ENCODE assay signal across 16 cellular contexts in the genomic region with DNA sequence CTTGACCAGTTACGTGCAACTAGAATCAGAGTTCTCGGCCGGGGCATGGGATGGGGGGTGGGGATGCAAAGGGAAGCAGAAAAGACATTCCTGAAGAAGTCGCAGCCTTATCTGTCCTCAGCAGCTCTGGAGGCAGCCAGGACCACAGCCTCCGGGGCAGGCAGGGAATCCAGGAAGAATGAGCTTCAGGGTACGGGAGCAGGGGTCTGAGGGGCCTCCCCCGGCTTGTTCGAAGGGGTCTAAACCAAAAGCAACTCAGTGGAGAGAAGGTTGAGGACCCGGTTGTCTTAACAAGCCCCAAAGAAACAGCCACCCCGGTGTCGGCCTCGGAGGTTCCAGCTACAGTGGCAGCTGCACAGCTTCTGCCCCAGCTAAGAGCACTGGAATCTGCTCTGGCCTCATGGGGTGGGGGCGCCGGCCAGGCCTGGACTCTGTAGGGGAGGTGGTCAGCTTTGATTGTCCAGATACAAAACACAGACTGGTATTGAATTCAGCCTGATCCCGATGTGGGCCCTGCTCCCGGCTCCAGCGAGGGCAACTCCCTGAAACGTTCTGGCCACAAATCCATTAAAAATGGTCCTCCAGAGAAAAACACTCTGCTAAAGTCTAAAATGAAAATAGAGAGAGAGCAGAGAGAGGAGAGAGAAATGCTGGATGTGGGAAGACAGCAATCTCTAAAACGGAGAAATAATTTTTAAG. TPM values are rescaled to one million over a fixed set of nuclear protein-coding genes. Genes with fewer than 3 reads are reported as not detected.
DNase-seq lines count a peak whose midpoint lies in the region; ATAC-seq and TF ChIP-seq lines count a peak whose summit lies in the region.
"Had no signal": no experiment of that assay in that cellular context is flagged by ENCODE, and none has a peak within 500 bp of the region (broad histone marks: within the 10 kb centered on the region; RNA-seq: fewer than 3 reads in every experiment).

No MANE protein-coding gene starts in this region.

- no peaks in the 10 kb centered on the region for H3K9me3 ChIP-seq in gastrocnemius medialis

- DNase-seq in H7 (peak; percentile 69), astrocyte of the cerebellum (ENCODE audit: low read depth) (no peak), left colon (peak; percentile 9 to 23), gastrocnemius medialis (no peak), DMS53 (lab: John Stamatoyannopoulos, UW) (no peak), HuH-7 (ENCODE audit: low spot score) (no peak)
- no peak for DNase-seq in activated T-cell treated with anti-CD3 and anti-CD28 coated beads, Interleukin-2, amount 50 U/mL, for 72 hours
- DNase-seq: activated CD4-positive, alpha-beta T cell treated with anti-CD3 and anti-CD28 coated beads, Interleukin-2, amount 50 U/mL, for 48 hours; activated gamma-delta T cell treated with Interleukin-2 at 50 U/mL for 16 hours; NCI-H2107; PC-3; stimulated activated CD4-positive, alpha-beta T cell treated with anti-CD3 and anti-CD28 coated beads, Interleukin-2, amount 100 ng/mL, for 48 hours; T-helper 2 cell had no signal

- H3K36me3 ChIP-seq in H7 (replicated peaks; ENCODE audit: control insufficient read depth, insufficient read depth, low read length) (no peaks in the 10 kb centered on the region), gastrocnemius medialis (no peaks in the 10 kb centered on the region)

- H3K27ac ChIP-seq in gastrocnemius medialis = peak overlapping the region; percentile 51 to 78 (median 64)

- peaks cover 0 to 12% of the 10 kb centered on the region in 2 donors for H3K4me1 ChIP-seq in gastrocnemius medialis

- in situ Hi-C loops in astrocyte of the cerebellum (cut with HindIII; ENCODE audit: low sequenced_read_pairs) (no loop called here), gastrocnemius medialis (cut with MboI; ENCODE audit: low sequenced_read_pairs in 4 of 4) (no loop called here)

- H3K27me3 Mint-ChIP-seq in activated T-cell treated with anti-CD3 and anti-CD28 coated beads, Interleukin-2, amount 50 U/mL, for 72 hours (ENCODE audit: low read depth) = peaks cover 9% of the 10 kb centered on the region

- no peak overlapping the region for H3K27ac Mint-ChIP-seq in activated T-cell treated with anti-CD3 and anti-CD28 coated beads, Interleukin-2, amount 50 U/mL, for 72 hours
- H3K27ac Mint-ChIP-seq: stimulated activated memory B cell treated with anti-CD40 and anti-IgM and Interleukin-4, amounts not matched to agents 10 μg/mL and 1 μg/mL and 100 μg/mL, for 72 hours had no signal

- no peak for ATAC-seq in left colon
- no peak for ATAC-seq in gastrocnemius medialis
- no peak for ATAC-seq in activated T-cell treated with anti-CD3 and anti-CD28 coated beads, Interleukin-2, amount 50 U/mL, for 72 hours (replicated peaks in 1 of 2)
- no peak for ATAC-seq in GM19467 (IDR thresholded peaks at IDR 0.05; ENCODE audit: unreplicated experiment)
- ATAC-seq: PC-3; stimulated activated memory B cell treated with anti-CD40 and anti-IgM and Interleukin-4, amounts not matched to agents 10 μg/mL and 1 μg/mL and 100 μg/mL, for 72 hours had no signal

- H3K4me3 Mint-ChIP-seq in activated T-cell treated with anti-CD3 and anti-CD28 coated beads, Interleukin-2, amount 50 U/mL, for 72 hours = no peak overlapping the region
- H3K4me3 Mint-ChIP-seq: stimulated activated memory B cell treated with anti-CD40 and anti-IgM and Interleukin-4, amounts not matched to agents 10 μg/mL and 1 μg/mL and 100 μg/mL, for 72 hours had no signal

- intact Hi-C loops in left colon (cut with DNase I, micrococcal nuclease) (no loop called here), gastrocnemius medialis (cut with DNase I; ENCODE audit: low total_unique reads) (no loop called here)

- H3K27me3 ChIP-seq in H7 (ENCODE audit: control insufficient read depth, insufficient read depth, low read length) (peaks cover 100% of the 10 kb centered on the region), gastrocnemius medialis (peaks cover 27 to 38% (median 34%) of the 10 kb centered on the region in 3 donors)

- no peak overlapping the region for H3K4me3 ChIP-seq in H7 (ENCODE audit: insufficient read depth, low read depth, low read length)
- H3K4me3 ChIP-seq in astrocyte of the cerebellum (ENCODE audit: low read depth, low read length) = peak overlapping the region; percentile 82
- H3K4me3 ChIP-seq in gastrocnemius medialis = peak overlapping the region in 3 of 4 donors; percentile 7 to 35 (median 26)

- TF ChIP-seq CTCF in astrocyte of the cerebellum (IDR thresholded peaks at IDR 0.05; ENCODE audit: low read depth, low read length, missing control alignments) (no peak), gastrocnemius medialis (IDR thresholded peaks at IDR 0.05 in 4 of 5, conservative IDR thresholded peaks at IDR 0.05 in 1 of 5) (no peak)

- H3K36me3 Mint-ChIP-seq in activated T-cell treated with anti-CD3 and anti-CD28 coated beads, Interleukin-2, amount 50 U/mL, for 72 hours (ENCODE audit: insufficient read depth in 2 of 2) = no peaks in the 10 kb centered on the region
- H3K36me3 Mint-ChIP-seq: stimulated activated memory B cell treated with anti-CD40 and anti-IgM and Interleukin-4, amounts not matched to agents 10 μg/mL and 1 μg/mL and 100 μg/mL, for 72 hours had no signal

- peaks cover 4% of the 10 kb centered on the region for H3K4me1 Mint-ChIP-seq in activated T-cell treated with anti-CD3 and anti-CD28 coated beads, Interleukin-2, amount 50 U/mL, for 72 hours (ENCODE audit: low read depth)
- H3K4me1 Mint-ChIP-seq: stimulated activated memory B cell treated with anti-CD40 and anti-IgM and Interleukin-4, amounts not matched to agents 10 μg/mL and 1 μg/mL and 100 μg/mL, for 72 hours had no signal

- TF ChIP-seq POLR2A in gastrocnemius medialis (IDR thresholded peaks at IDR 0.05) = no peak

- H3K9me3 Mint-ChIP-seq in activated T-cell treated with anti-CD3 and anti-CD28 coated beads, Interleukin-2, amount 50 U/mL, for 72 hours = no peaks in the 10 kb centered on the region
- H3K9me3 Mint-ChIP-seq: stimulated activated memory B cell treated with anti-CD40 and anti-IgM and Interleukin-4, amounts not matched to agents 10 μg/mL and 1 μg/mL and 100 μg/mL, for 72 hours had no signal

RNA-seq across cellular contexts. Expression of gene HOXB4, which starts 7.7 kb away (rescaled TPM):
- total RNA-seq in H7 (2014; rRNA removed; shearing (Covaris generic)) = 0.03 TPM in 1 of 2 replicates, not detected in the other
- total RNA-seq in left colon (1 to 10 TPM; 3.0 to 3.9 TPM), gastrocnemius medialis (1 to 10 TPM in 1 of 4 donors, under 1 TPM in 3; 0.18 to 1.8 (median 0.51) TPM)
- 1 to 10 TPM; 1.9 to 3.3 TPM for total RNA-seq in activated T-cell treated with anti-CD3 and anti-CD28 coated beads, Interleukin-2, amount 50 U/mL, for 72 hours
- total RNA-seq: chondrocyte had no signal

RNA-seq across cellular contexts. Expression of gene HOXB3, which starts 19.6 kb away (rescaled TPM):
- 4.5 and 6.8 TPM in 2 replicates for total RNA-seq in H7 (2014; rRNA removed; shearing (Covaris generic))
- total RNA-seq in left colon (10 to 100 TPM; 35.8 to 41.9 TPM), gastrocnemius medialis (1 to 10 TPM; 1.3 to 5.5 (median 2.2) TPM)
- 1 to 10 TPM; 2.9 to 8.1 TPM for total RNA-seq in activated T-cell treated with anti-CD3 and anti-CD28 coated beads, Interleukin-2, amount 50 U/mL, for 72 hours

RNA-seq across cellular contexts. Expression of gene HOXB5, which starts 23.1 kb away (rescaled TPM):
- total RNA-seq in H7 (2014; rRNA removed; shearing (Covaris generic)) = not detected in 2 replicates
- total RNA-seq in left colon (10 to 100 TPM; 14.5 to 16.4 TPM), gastrocnemius medialis (not detected)
- total RNA-seq in activated T-cell treated with anti-CD3 and anti-CD28 coated beads, Interleukin-2, amount 50 U/mL, for 72 hours = not detected
- total RNA-seq: chondrocyte had no signal

RNA-seq across cellular contexts. Expression of gene HOXB2, which starts 25.6 kb away (rescaled TPM):
- total RNA-seq in H7 (2014; rRNA removed; shearing (Covaris generic)) = 11.8 and 16.1 TPM in 2 replicates
- 1 to 10 TPM; 2.5 to 7.0 TPM for total RNA-seq in left colon
- 10 to 100 TPM in 2 of 4 donors, 1 to 10 TPM in 2; 4.1 to 22.1 (median 10.4) TPM for total RNA-seq in gastrocnemius medialis
- 10 to 100 TPM; 18.1 to 37.7 TPM for total RNA-seq in activated T-cell treated with anti-CD3 and anti-CD28 coated beads, Interleukin-2, amount 50 U/mL, for 72 hours

RNA-seq across cellular contexts. Expression of gene HOXB6, which starts 34.3 kb away (rescaled TPM):
- total RNA-seq in H7 (2014; rRNA removed; shearing (Covaris generic)) = not detected in 2 replicates
- total RNA-seq in left colon (10 to 100 TPM; 39.3 to 43.3 TPM), gastrocnemius medialis (1 to 10 TPM in 2 of 4 donors, under 1 TPM in 2; 0.55 to 3.0 (median 1.3) TPM)
- total RNA-seq in activated T-cell treated with anti-CD3 and anti-CD28 coated beads, Interleukin-2, amount 50 U/mL, for 72 hours = under 1 TPM; 0.24 to 0.51 TPM
- total RNA-seq: chondrocyte had no signal

Comparison
In these comparisons a context has a peak if more than half of its experiments do, and no peak if none do; other contexts are left out.
1. DNase-seq: peak in H7 (single experiment) and left colon (2 of 2); none in astrocyte of the cerebellum (single experiment), gastrocnemius medialis (0 of 2), activated T-cell treated with anti-CD3 and anti-CD28 coated beads, Interleukin-2, amount 50 U/mL, for 72 hours (0 of 2), DMS53 (single experiment) and HuH-7 (single experiment).
2. RNA of gene HOXB5, which starts 23.1 kb away (total RNA-seq): 14.5 to 16.4 TPM in left colon; not detected in gastrocnemius medialis, not detected in activated T-cell treated with anti-CD3 and anti-CD28 coated beads, Interleukin-2, amount 50 U/mL, for 72 hours and not detected in H7; every median in the first group is over 10 times any median in the second.